ENCODE assay signal across 9 cellular contexts in the genomic region with DNA sequence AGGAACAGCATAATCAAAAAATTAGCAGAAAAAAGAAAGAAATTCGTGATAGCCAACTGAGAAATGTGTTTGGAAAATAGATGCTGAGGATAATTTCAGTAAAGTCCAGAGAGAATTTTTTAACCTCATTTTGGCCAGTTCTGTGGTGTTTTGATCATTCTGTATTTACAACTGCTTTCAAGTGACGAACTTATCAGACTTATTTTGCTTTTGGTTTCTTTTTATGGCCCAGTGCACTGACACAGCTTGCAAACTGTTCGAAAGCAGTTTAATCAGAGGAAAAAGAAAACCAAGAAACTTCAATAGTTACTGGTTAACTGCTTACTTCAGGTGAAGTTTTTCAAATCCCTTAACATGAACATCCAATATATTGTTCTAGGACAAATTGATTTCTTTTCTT. TPM values are rescaled to one million over a fixed set of nuclear protein-coding genes. Genes with fewer than 3 reads are reported as not detected.
DNase-seq lines count a peak whose midpoint lies in the region; ATAC-seq and TF ChIP-seq lines count a peak whose summit lies in the region.
"Had no signal": no experiment of that assay in that cellular context is flagged by ENCODE, and none has a peak within 500 bp of the region (broad histone marks: within the 10 kb centered on the region; RNA-seq: fewer than 3 reads in every experiment).

No MANE protein-coding gene starts in this region.

- ATAC-seq in GM18499 (IDR thresholded peaks at IDR 0.05; ENCODE audit: insufficient read depth, unreplicated experiment) (peak; percentile 31), GM21825 (IDR thresholded peaks at IDR 0.05; ENCODE audit: unreplicated experiment) (no peak), HG02970 (IDR thresholded peaks at IDR 0.05; ENCODE audit: low FRiP score, unreplicated experiment) (no peak)

- intact Hi-C loops in prostate gland (cut with DNase I), result no loop called here

- no peak overlapping the region for H3K9ac ChIP-seq in HUES64 (ENCODE audit: low read depth, low read length)

- peaks cover 18% of the 10 kb centered on the region for H3K36me3 ChIP-seq in HUES64 (ENCODE audit: insufficient read depth, low read length)
- no peaks in the 10 kb centered on the region for H3K36me3 ChIP-seq in prostate gland

- TF ChIP-seq CTCF in prostate gland (IDR thresholded peaks at IDR 0.05), result no peak

- H3K27ac ChIP-seq in HUES64 (ENCODE audit: low read depth, low read length), result no peak overlapping the region
- peak overlapping the region; percentile 81 to 87 for H3K27ac ChIP-seq in prostate gland
- H3K27ac ChIP-seq: SJSA1 had no signal

- WGBS in HUES64, result 82% methylated on average over 3 of the region's 3 CpGs
- WGBS in prostate gland, result 46% methylated on average over 3 of the region's 3 CpGs

- TF ChIP-seq POLR2A in prostate gland (IDR thresholded peaks at IDR 0.05), result no peak

- H3K4me3 ChIP-seq in HUES64 (ENCODE audit: low read length) (peak overlapping the region; percentile 98), prostate gland (peak overlapping the region; percentile 98 to 100)

- H3K9me3 ChIP-seq in HUES64 (ENCODE audit: insufficient read depth, low read depth, low read length), result no peaks in the 10 kb centered on the region
- no peaks in the 10 kb centered on the region for H3K9me3 ChIP-seq in prostate gland
- H3K9me3 ChIP-seq: SJSA1 had no signal

- H3K27me3 ChIP-seq in HUES64 (ENCODE audit: insufficient read depth, low read length) (no peaks in the 10 kb centered on the region), prostate gland (replicated peaks; ENCODE audit: insufficient read depth) (no peaks in the 10 kb centered on the region)
- H3K27me3 ChIP-seq: SJSA1 had no signal

- DNase-seq in dermis blood vessel endothelial cell (peak; percentile 18), prostate gland (ENCODE audit: low spot score) (no peak), NCI-H82 treated with DMSO at 0.1 percent for 48 hours (lab: John Stamatoyannopoulos, UW; ENCODE audit: unreplicated experiment) (no peak), HuH-7 (ENCODE audit: low spot score) (no peak)

- H3K4me1 ChIP-seq in HUES64 (ENCODE audit: insufficient read depth, low read length), result peaks cover 9% of the 10 kb centered on the region
- H3K4me1 ChIP-seq in prostate gland (replicated peaks), result no peaks in the 10 kb centered on the region

RNA-seq across cellular contexts. Expression of a gene that starts 1.9 kb away (rescaled TPM):
- polyA plus RNA-seq in HUES64 (2013, experiment 1 of 2), result 60.7 TPM
- polyA plus RNA-seq in HUES64 (2013, experiment 2 of 2), result 61.6 TPM
- total RNA-seq in dermis blood vessel endothelial cell (123 and 196 TPM in 2 replicates), prostate gland (10 to 100 TPM; 66.7 to 99.1 TPM)

RNA-seq across cellular contexts. Expression of a gene that starts 2.1 kb away (rescaled TPM):
- polyA plus RNA-seq in HUES64 (2013, experiment 1 of 2), result 3.7 TPM
- 4.1 TPM for polyA plus RNA-seq in HUES64 (2013, experiment 2 of 2)
- total RNA-seq in dermis blood vessel endothelial cell (5.6 and 6.7 TPM in 2 replicates), prostate gland (1 to 10 TPM; 4.7 to 5.2 TPM)

RNA-seq across cellular contexts. Expression of a gene that starts 28.7 kb away (rescaled TPM):
- polyA plus RNA-seq in HUES64 (2013, experiment 1 of 2), result not detected
- polyA plus RNA-seq in HUES64 (2013, experiment 2 of 2), result not detected
- total RNA-seq in dermis blood vessel endothelial cell, result not detected in 2 replicates
- total RNA-seq in prostate gland, result 1 to 10 TPM in 1 of 2 donors, not detected in 1; 1.0 TPM
- total RNA-seq: SJSA1 had no signal

RNA-seq across cellular contexts. Expression of a gene that starts 51.4 kb away (rescaled TPM):
- polyA plus RNA-seq in HUES64 (2013, experiment 1 of 2), result 72.7 TPM
- 63.5 TPM for polyA plus RNA-seq in HUES64 (2013, experiment 2 of 2)
- 98.2 and 131 TPM in 2 replicates for total RNA-seq in dermis blood vessel endothelial cell
- total RNA-seq in prostate gland, result 100 to 1,000 TPM; 118 to 131 TPM
